12 cellular contexts compared by ENCODE assay signal in the genomic region with DNA sequence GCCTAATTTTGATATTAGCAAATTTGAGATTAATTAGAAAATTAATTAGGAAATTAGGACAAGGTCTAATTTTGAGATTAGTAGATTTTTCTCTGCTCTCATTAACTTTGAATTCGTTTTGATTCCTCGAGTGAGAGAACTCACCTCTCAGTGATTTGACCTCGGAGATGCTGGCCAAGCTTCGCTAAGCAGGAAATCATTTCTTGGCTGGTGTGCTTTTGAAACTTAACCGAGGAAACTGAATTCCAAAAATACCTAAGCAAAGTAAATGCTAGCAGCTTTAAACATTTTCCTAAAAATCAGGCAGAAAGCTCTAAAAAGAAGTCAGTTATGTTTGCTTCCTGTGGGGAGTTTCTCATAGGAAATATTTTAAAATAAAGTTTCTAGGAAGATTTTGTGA. TPM values are rescaled to one million over a fixed set of nuclear protein-coding genes. Genes with fewer than 3 reads are reported as not detected.
DNase-seq lines count a peak whose midpoint lies in the region; ATAC-seq and TF ChIP-seq lines count a peak whose summit lies in the region.
"Had no signal": no experiment of that assay in that cellular context is flagged by ENCODE, and none has a peak within 500 bp of the region (broad histone marks: within the 10 kb centered on the region; RNA-seq: fewer than 3 reads in every experiment).

No MANE protein-coding gene starts in this region.

- H3K4me1 Mint-ChIP-seq in activated naive CD8-positive, alpha-beta T cell treated with anti-CD3 and anti-CD28 coated beads, Interleukin-2, amount 10 ng/mL, durations not matched to agents 7 days and 5 days = peaks cover 26% of the 10 kb centered on the region

- H3K36me3 Mint-ChIP-seq in activated naive CD8-positive, alpha-beta T cell treated with anti-CD3 and anti-CD28 coated beads, Interleukin-2, amount 10 ng/mL, durations not matched to agents 7 days and 5 days = peaks cover 9% of the 10 kb centered on the region

- peaks cover 0 to 32% (median 3%) of the 10 kb centered on the region in 9 donors for H3K4me1 ChIP-seq in heart right ventricle
- H3K4me1 ChIP-seq in vagina = peaks cover 19% of the 10 kb centered on the region
- H3K4me1 ChIP-seq in esophagus squamous epithelium = peaks cover 0 to 16% (median 0%) of the 10 kb centered on the region in 3 donors

- DNase-seq in heart right ventricle (peak in 1 of 2 donors; percentile 17), Right ventricle myocardium superior (no peak), left kidney (ENCODE audit: low read depth, low spot score) (peak; percentile 75), vagina (ENCODE audit: extremely low spot score in 2 of 2) (no peak), esophagus squamous epithelium (lab: John Stamatoyannopoulos, UW) (no peak)
- no peak for DNase-seq in activated naive CD8-positive, alpha-beta T cell treated with anti-CD3 and anti-CD28 coated beads, Interleukin-2, amount 10 ng/mL, durations not matched to agents 7 days and 5 days
- DNase-seq: activated CD4-positive, alpha-beta T cell treated with anti-CD3 and anti-CD28 coated beads for 48 hours; effector CD4-positive, alpha-beta T cell; Kasumi-1 had no signal

- peak overlapping the region; percentile 72 for H3K4me3 Mint-ChIP-seq in activated naive CD8-positive, alpha-beta T cell treated with anti-CD3 and anti-CD28 coated beads, Interleukin-2, amount 10 ng/mL, durations not matched to agents 7 days and 5 days

- H3K27ac ChIP-seq in heart right ventricle (peak overlapping the region in 9 of 10 donors; percentile 10 to 73 (median 54)), vagina (peak overlapping the region; percentile 13), esophagus squamous epithelium (peak overlapping the region in 1 of 4 donors; percentile 2)

- H3K27me3 Mint-ChIP-seq in activated naive CD8-positive, alpha-beta T cell treated with anti-CD3 and anti-CD28 coated beads, Interleukin-2, amount 10 ng/mL, durations not matched to agents 7 days and 5 days = no peaks in the 10 kb centered on the region

- H3K4me3 ChIP-seq in heart right ventricle (peak overlapping the region in 5 of 10 donors; percentile 7 to 22 (median 16)), vagina (no peak overlapping the region), esophagus squamous epithelium (no peak overlapping the region)
- H3K4me3 ChIP-seq: lung had no signal

- H3K36me3 ChIP-seq in heart right ventricle (peaks cover 0 to 18% (median 0%) of the 10 kb centered on the region in 9 donors), vagina (no peaks in the 10 kb centered on the region), esophagus squamous epithelium (peaks cover 0 to 14% (median 0%) of the 10 kb centered on the region in 3 donors)

- TF ChIP-seq CTCF in heart right ventricle (IDR thresholded peaks at IDR 0.05) (peak in 1 of 9 donors; percentile 1), vagina (IDR thresholded peaks at IDR 0.05) (no peak), esophagus squamous epithelium (IDR thresholded peaks at IDR 0.05) (no peak)

- 38 to 48% methylated on average over 5 of the region's 5 CpGs for WGBS in heart right ventricle, 2 donors
- 41 to 49% methylated on average over 5 of the region's 5 CpGs for WGBS in esophagus squamous epithelium, 2 donors

- H3K27ac Mint-ChIP-seq in activated naive CD8-positive, alpha-beta T cell treated with anti-CD3 and anti-CD28 coated beads, Interleukin-2, amount 10 ng/mL, durations not matched to agents 7 days and 5 days = peak overlapping the region; percentile 72

- H3K9me3 ChIP-seq in heart right ventricle = no peaks in the 10 kb centered on the region
- H3K9me3 ChIP-seq in vagina = no peaks in the 10 kb centered on the region
- no peaks in the 10 kb centered on the region for H3K9me3 ChIP-seq in esophagus squamous epithelium

- H3K27me3 ChIP-seq in heart right ventricle (no peaks in the 10 kb centered on the region), vagina (no peaks in the 10 kb centered on the region), esophagus squamous epithelium (no peaks in the 10 kb centered on the region)

- TF ChIP-seq POLR2A in vagina (IDR thresholded peaks at IDR 0.05) (no peak), esophagus squamous epithelium (IDR thresholded peaks at IDR 0.05) (no peak)

- H3K9me3 Mint-ChIP-seq in activated naive CD8-positive, alpha-beta T cell treated with anti-CD3 and anti-CD28 coated beads, Interleukin-2, amount 10 ng/mL, durations not matched to agents 7 days and 5 days = no peaks in the 10 kb centered on the region

- POLR2A ChIA-PET in activated naive CD8-positive, alpha-beta T cell treated with anti-CD3 and anti-CD28 coated beads, Interleukin-2, amount 10 ng/mL, durations not matched to agents 7 days and 5 days (lab: Charles Lee) = interaction anchor here (0.9 to 2.4 kb wide), 3 partner anchors 9 to 34 kb away, joined by 3 to 16 read pairs (median 4); a partner anchor contains a TSS

- no peak for ATAC-seq in heart right ventricle
- no peak for ATAC-seq in Right ventricle myocardium superior (ENCODE audit: poor library complexity)
- no peak for ATAC-seq in activated naive CD8-positive, alpha-beta T cell treated with anti-CD3 and anti-CD28 coated beads, Interleukin-2, amount 10 ng/mL, durations not matched to agents 7 days and 5 days (ENCODE audit: low read depth)
- ATAC-seq in HG03439 (IDR thresholded peaks at IDR 0.05; ENCODE audit: unreplicated experiment) = no peak
- no peak for ATAC-seq in esophagus mucosa

- intact Hi-C loops in heart right ventricle (cut with DNase I) = no loop called here
- intact Hi-C loops in Right ventricle myocardium superior (cut with DNase I) = no loop called here
- intact Hi-C loops in vagina (cut with DNase I) = no loop called here
- intact Hi-C loops in esophagus squamous epithelium (cut with DNase I) = no loop called here

RNA-seq across cellular contexts. Expression of a gene that starts 34.9 kb away (rescaled TPM):
- total RNA-seq in heart right ventricle (1 to 10 TPM; 2.0 to 4.0 (median 3.3) TPM), Right ventricle myocardium superior (3.6 TPM), vagina (14.5 TPM), esophagus squamous epithelium (1 to 10 TPM; 3.0 to 8.6 (median 4.3) TPM), esophagus mucosa (2.7 TPM)
- 1 to 10 TPM; 1.4 to 3.0 TPM for polyA plus RNA-seq in heart right ventricle
- 10 to 100 TPM; 39.9 to 44.9 TPM for total RNA-seq in activated naive CD8-positive, alpha-beta T cell treated with anti-CD3 and anti-CD28 coated beads, Interleukin-2, amount 10 ng/mL, durations not matched to agents 7 days and 5 days
